8 cellular contexts compared by ENCODE assay signal in genomic region chr15:43249699-43250203, GRCh38. TPM values are rescaled to one million over a fixed set of nuclear protein-coding genes. Genes with fewer than 3 reads are reported as not detected.
A peak's percentile ranks its signal among the peaks of the same experiment; 100 is the strongest.
DNase-seq lines count a peak whose midpoint lies in the region; ATAC-seq and TF ChIP-seq lines count a peak whose summit lies in the region.
"Had no signal": no experiment of that assay in that cellular context is flagged by ENCODE, and none has a peak within 500 bp of the region (broad histone marks: within the 10 kb centered on the region; RNA-seq: fewer than 3 reads in every experiment).

No MANE protein-coding gene starts in this region.

- no peak overlapping the region for H2BK120ac ChIP-seq in H9 (ENCODE audit: low read depth, low read length, poor library complexity, severe bottlenecking)

- H3K4me2 ChIP-seq in H9 (ENCODE audit: insufficient read depth, insufficient read length, low read length): no peak overlapping the region

- H4K8ac ChIP-seq in H9 (replicated peaks; ENCODE audit: insufficient read length, low read depth, low read length): no peak overlapping the region

- H3T11ph ChIP-seq in H9 (ENCODE audit: low read length): no peak overlapping the region

- no peak overlapping the region for H3K4me3 Mint-ChIP-seq in H9

- H2BK20ac ChIP-seq in H9 (ENCODE audit: low read depth, low read length, poor library complexity, severe bottlenecking): no peak overlapping the region

- H2BK5ac ChIP-seq in H9 (ENCODE audit: insufficient read length, low read length): no peak overlapping the region

- no peak overlapping the region for H3K14ac ChIP-seq in H9 (ENCODE audit: insufficient read depth, low read length)

- H3K4me1 ChIP-seq in H9 (ENCODE audit: insufficient read depth, low read length): no peaks in the 10 kb centered on the region

- no peak overlapping the region for H4K91ac ChIP-seq in H9 (ENCODE audit: insufficient read length, low read depth, low read length)

- H3K27me3 Mint-ChIP-seq in H9 (ENCODE audit: low read depth): peaks cover 2% of the 10 kb centered on the region; the same call in 1 of the 2 replicates

- H4K20me1 ChIP-seq in H9 (ENCODE audit: control insufficient read depth, insufficient read depth, insufficient read length): no peaks in the 10 kb centered on the region

- no peaks in the 10 kb centered on the region for H3K23me2 ChIP-seq in H9 (ENCODE audit: insufficient read length, low read depth, low read length, poor library complexity, severe bottlenecking)

- no peaks in the 10 kb centered on the region for H3K79me1 ChIP-seq in H9 (ENCODE audit: insufficient read depth, low read depth, low read length, poor library complexity, severe bottlenecking)

- no CpG with 5 or more reads among the region's 5 CpGs for WGBS in H9 (ENCODE audit: extremely low coverage, insufficient read length, low lambda C conversion rate)

- ATAC-seq in GM18861 (IDR thresholded peaks at IDR 0.05; ENCODE audit: unreplicated experiment): peak; percentile 64
- peak; percentile 41 for ATAC-seq in HG02763 (IDR thresholded peaks at IDR 0.05; ENCODE audit: unreplicated experiment)
- peak; percentile 35; the same call in 1 of the 3 replicates for ATAC-seq in SK-N-SH treated with all-trans-retinoic acid at 6 μM for 48 hours

- H2AK5ac ChIP-seq in H9 (ENCODE audit: insufficient read length, low read length): no peak overlapping the region

- H3K18ac ChIP-seq in H9 (ENCODE audit: insufficient read length, low read depth, low read length): no peak overlapping the region

- TF ChIP-seq CTCF in H9 (conservative IDR thresholded peaks at IDR 0.05): no peak

- H3K27ac Mint-ChIP-seq in H9: no peak overlapping the region

- H3K27me3 ChIP-seq in H9 (ENCODE audit: insufficient read depth, low read length): no peaks in the 10 kb centered on the region

- H3K9me3 Mint-ChIP-seq in H9: no peaks in the 10 kb centered on the region

- no peaks in the 10 kb centered on the region for H3K9me3 ChIP-seq in H9 (ENCODE audit: control insufficient read depth, low read depth, low read length)
- H3K9me3 ChIP-seq: thoracic aorta had no signal

- no peak overlapping the region for H4K5ac ChIP-seq in H9 (ENCODE audit: insufficient read length, low read depth, low read length)

- no peak overlapping the region for H2AFZ ChIP-seq in H9 (ENCODE audit: low read length)

- H3K36me3 Mint-ChIP-seq in H9 (ENCODE audit: insufficient read depth in 1 of 3, low read depth in 3 of 3): no peaks in the 10 kb centered on the region

- H3K9ac ChIP-seq in H9 (ENCODE audit: extremely low read depth, insufficient read length, low read length): no peak overlapping the region

- H3K79me2 ChIP-seq in H9 (ENCODE audit: insufficient read depth, low read length): no peaks in the 10 kb centered on the region

- H3K4me1 Mint-ChIP-seq in H9: no peaks in the 10 kb centered on the region

- H2BK12ac ChIP-seq in H9 (ENCODE audit: insufficient read length, low read depth, low read length): no peak overlapping the region

- H3K4ac ChIP-seq in H9 (ENCODE audit: low read depth, low read length): no peak overlapping the region

- no peak overlapping the region for H3K23ac ChIP-seq in H9 (ENCODE audit: insufficient read length, low read depth, low read length)

- DNase-seq in myocyte (ENCODE audit: low read depth) (peak; percentile 49), SW 1271 (lab: John Stamatoyannopoulos, UW) (no peak), H9 (no peak), globus pallidus (ENCODE audit: low spot score) (no peak)

- no peak overlapping the region for H3K27ac ChIP-seq in H9 (ENCODE audit: insufficient read length, low read depth, low read length)
- H3K27ac ChIP-seq: thoracic aorta had no signal

- no peak overlapping the region for H3K56ac ChIP-seq in H9 (ENCODE audit: insufficient read length, low read depth, low read length)

- H2BK15ac ChIP-seq in H9 (ENCODE audit: low read depth, low read length): no peak overlapping the region

TF ChIP-seq in SK-N-SH treated with all-trans-retinoic acid at 6 μM for 48 hours, 23 proteins besides CTCF, POLR2A, EP300 and RAD21:
- TF ChIP-seq BACH2 (CRISPR knock-in tag; IDR thresholded peaks at IDR 0.05; ENCODE audit: borderline replicate concordance) (no peak), PPARA (CRISPR knock-in tag; IDR thresholded peaks at IDR 0.05; ENCODE audit: borderline replicate concordance) (no peak), POU6F1 (CRISPR knock-in tag; IDR thresholded peaks at IDR 0.05; ENCODE audit: borderline replicate concordance, low read depth) (no peak), TSHZ2 (CRISPR knock-in tag; IDR thresholded peaks at IDR 0.05) (no peak), CSRNP3 (CRISPR knock-in tag; IDR thresholded peaks at IDR 0.05) (no peak)

RNA-seq across cellular contexts. Expression of gene TGM5, which starts 17.0 kb away (rescaled TPM):
- total RNA-seq in myocyte (0.21 TPM in 1 of 2 replicates, not detected in the other), H9 (2021) (not detected in 2 replicates)
- not detected for polyA plus RNA-seq in myocyte (2012)
- total RNA-seq: thoracic aorta had no signal

RNA-seq across cellular contexts. Expression of gene EPB42, which starts 28.9 kb away (rescaled TPM):
- total RNA-seq in myocyte (not detected in 2 replicates), H9 (2021) (not detected in 2 replicates)
- not detected for polyA plus RNA-seq in myocyte (2012)
- total RNA-seq: thoracic aorta had no signal

RNA-seq across cellular contexts. Expression of gene TGM7, which starts 52.3 kb away (rescaled TPM):
- not detected in 2 replicates for total RNA-seq in myocyte
- polyA plus RNA-seq in myocyte (2012): not detected
- total RNA-seq in H9 (2021): not detected in 2 replicates
- total RNA-seq: thoracic aorta had no signal
